16 cellular contexts compared by ENCODE assay signal in the genomic region with DNA sequence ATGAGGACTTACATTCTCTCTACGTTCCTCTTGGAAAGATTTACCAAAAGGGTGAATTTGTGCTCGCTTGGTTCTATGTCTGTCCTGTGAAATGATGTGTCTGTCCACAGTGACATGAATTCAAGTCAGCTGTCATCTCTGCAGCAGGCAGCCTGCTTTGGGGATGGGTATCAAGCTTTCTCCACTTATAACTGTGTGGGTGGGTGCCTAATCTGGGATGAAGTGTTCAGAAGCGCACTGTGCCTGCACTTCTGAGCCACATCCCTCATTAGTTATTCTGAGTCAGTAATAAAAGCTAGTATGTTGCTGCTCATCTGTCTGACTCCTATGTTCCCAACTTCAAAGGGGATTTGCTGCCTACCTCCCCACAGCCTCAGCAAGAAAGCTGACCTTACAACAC.
DNase-seq lines count a peak whose midpoint lies in the region; ATAC-seq and TF ChIP-seq lines count a peak whose summit lies in the region.
"Had no signal": no experiment of that assay in that cellular context is flagged by ENCODE, and none has a peak within 500 bp of the region (broad histone marks: within the 10 kb centered on the region; RNA-seq: fewer than 3 reads in every experiment).

No MANE protein-coding gene starts in this region.

- no peak overlapping the region for H3K23ac ChIP-seq in mesendoderm (ENCODE audit: low read length)

- H3K4me2 ChIP-seq in mesendoderm (ENCODE audit: low read length), result no peak overlapping the region
- H3K4me2 ChIP-seq: A549; BLaER1 treated with 17β-estradiol and CSF1 and Interleukin-3, amounts not matched to agents 10 nM and 100 nM had no signal

- intact Hi-C loops in A673 (cut with micrococcal nuclease; ENCODE audit: unreplicated experiment), result loop anchor here (5.0 kb wide), 1 partner anchor 170 kb away; no protein-coding TSS in a partner anchor

- H2BK15ac ChIP-seq in mesendoderm (replicated peaks; ENCODE audit: low read depth), result no peak overlapping the region

- no peak overlapping the region for H3K18ac ChIP-seq in mesendoderm (ENCODE audit: low read length)

- no peaks in the 10 kb centered on the region for H3K79me2 ChIP-seq in mesendoderm (ENCODE audit: control insufficient read depth, insufficient read depth, low read length)

- no peak for ATAC-seq in GM21576 (IDR thresholded peaks at IDR 0.05; ENCODE audit: unreplicated experiment)
- ATAC-seq: A549; CD8-positive, alpha-beta T cell had no signal

- H2AK5ac ChIP-seq in mesendoderm (ENCODE audit: low read length), result no peak overlapping the region

- peaks cover 3% of the 10 kb centered on the region for H3K9me3 ChIP-seq in A673 (ENCODE audit: low read depth, low read length, poor library complexity, severe bottlenecking)
- no peaks in the 10 kb centered on the region; the same call in 1 of the 2 replicates for H3K9me3 ChIP-seq in SK-N-MC (ENCODE audit: low read depth, low read length)
- H3K9me3 ChIP-seq: A549; BLaER1 treated with 17β-estradiol and CSF1 and Interleukin-3, amounts not matched to agents 10 nM and 100 nM; Caco-2 had no signal

- POLR2A ChIA-PET in A673 (lab: Charles Lee; ENCODE audit: low non-redundant PET), result no interaction called here

- WGBS in mesendoderm (ENCODE audit: extremely low coverage, insufficient coverage, low lambda C conversion rate), result no CpG with 5 or more reads among the region's 3 CpGs

- DNase-seq in A673 (ENCODE audit: low spot score) (peak; percentile 89), SK-N-MC (ENCODE audit: low read depth, low spot score) (peak; percentile 39), mesendoderm (no peak)
- DNase-seq in activated naive CD4-positive, alpha-beta T cell (lab: John Stamatoyannopoulos, UW), result no peak
- DNase-seq: ACHN; Caco-2; Calu3; CD4-positive, alpha-beta T cell; CD8-positive, alpha-beta T cell; DMS79 treated with DMSO at 0.1 percent for 48 hours; GF-D8 had no signal

- H3K9ac ChIP-seq in SK-N-MC (ENCODE audit: insufficient read length) (peak overlapping the region; percentile 17), mesendoderm (ENCODE audit: low read length) (no peak overlapping the region)
- H3K9ac ChIP-seq: BLaER1 treated with 17β-estradiol and CSF1 and Interleukin-3, amounts not matched to agents 10 nM and 100 nM had no signal

- H3K4ac ChIP-seq in mesendoderm (ENCODE audit: low read depth, low read length), result no peak overlapping the region

- H3K4me3 ChIP-seq in A673 (ENCODE audit: low read depth, low read length, poor library complexity, severe bottlenecking), result peak overlapping the region; percentile 29
- H3K4me3 ChIP-seq in SK-N-MC, result peak overlapping the region; percentile 57
- peak overlapping the region; percentile 13 for H3K4me3 ChIP-seq in mesendoderm (ENCODE audit: low read length)
- H3K4me3 ChIP-seq: A549; BLaER1 treated with 17β-estradiol and CSF1 and Interleukin-3, amounts not matched to agents 10 nM and 100 nM had no signal

- H2BK5ac ChIP-seq in mesendoderm (ENCODE audit: low read length), result no peak overlapping the region

- no TSS peak for BruUV-seq in A673 (replicated peaks; lab: Mats Ljungman, UMichigan)

- no peak overlapping the region for H3K56ac ChIP-seq in mesendoderm (ENCODE audit: low read length)

- peaks cover 46% of the 10 kb centered on the region for H3K4me1 ChIP-seq in A673 (ENCODE audit: insufficient read depth, low read length, poor library complexity, severe bottlenecking)
- H3K4me1 ChIP-seq in mesendoderm (ENCODE audit: control insufficient read depth, low read depth, low read length), result no peaks in the 10 kb centered on the region
- H3K4me1 ChIP-seq: A549; BLaER1 treated with 17β-estradiol and CSF1 and Interleukin-3, amounts not matched to agents 10 nM and 100 nM; Caco-2 had no signal

- H3K79me1 ChIP-seq in mesendoderm (ENCODE audit: low read length), result no peaks in the 10 kb centered on the region

- peak overlapping the region; percentile 96 for H3K27ac ChIP-seq in A673 (ENCODE audit: low read depth, low read length, poor library complexity, severe bottlenecking)
- H3K27ac ChIP-seq in SK-N-MC, result peak overlapping the region; percentile 97
- H3K27ac ChIP-seq in mesendoderm (ENCODE audit: low read depth, low read length), result no peak overlapping the region
- H3K27ac ChIP-seq: 22Rv1; A549; BLaER1 treated with 17β-estradiol and CSF1 and Interleukin-3, amounts not matched to agents 10 nM and 100 nM; C4-2B had no signal

- H3K27me3 ChIP-seq in A673 (replicated peaks; ENCODE audit: insufficient read depth, low read depth, low read length, poor library complexity) (no peaks in the 10 kb centered on the region), mesendoderm (ENCODE audit: insufficient read depth, low read length, poor library complexity) (no peaks in the 10 kb centered on the region)
- H3K27me3 ChIP-seq: BLaER1 treated with 17β-estradiol and CSF1 and Interleukin-3, amounts not matched to agents 10 nM and 100 nM had no signal

- no peak overlapping the region for H4K8ac ChIP-seq in mesendoderm (ENCODE audit: low read depth, low read length)

- no peaks in the 10 kb centered on the region for H3K36me3 ChIP-seq in A673 (ENCODE audit: insufficient read depth, low read length, poor library complexity, severe bottlenecking)
- H3K36me3 ChIP-seq in SK-N-MC (ENCODE audit: insufficient read depth, low read length), result no peaks in the 10 kb centered on the region
- no peaks in the 10 kb centered on the region for H3K36me3 ChIP-seq in mesendoderm (ENCODE audit: control insufficient read depth, insufficient read depth, low read length)
- H3K36me3 ChIP-seq: BLaER1 treated with 17β-estradiol and CSF1 and Interleukin-3, amounts not matched to agents 10 nM and 100 nM had no signal

- no peak overlapping the region for H4K5ac ChIP-seq in mesendoderm (ENCODE audit: low read length)

- no peak for TF ChIP-seq CTCF in A673 (conservative IDR thresholded peaks at IDR 0.05; ENCODE audit: low read depth, low read length)

- H2BK120ac ChIP-seq in mesendoderm (ENCODE audit: low read depth, low read length), result no peak overlapping the region

- CTCF ChIA-PET in A673 (lab: Charles Lee), result no interaction called here

Comparison
In these comparisons a context has a peak if more than half of its experiments do, and no peak if none do; other contexts are left out.
1. DNase-seq: peak in A673 (single experiment) and SK-N-MC (single experiment); none in mesendoderm (single experiment) and activated naive CD4-positive, alpha-beta T cell (0 of 4).
2. Peak in every context shown above with its lines, with median percentiles within 50 percentile points of each other: H3K4me3 ChIP-seq.